In the genomic region with DNA sequence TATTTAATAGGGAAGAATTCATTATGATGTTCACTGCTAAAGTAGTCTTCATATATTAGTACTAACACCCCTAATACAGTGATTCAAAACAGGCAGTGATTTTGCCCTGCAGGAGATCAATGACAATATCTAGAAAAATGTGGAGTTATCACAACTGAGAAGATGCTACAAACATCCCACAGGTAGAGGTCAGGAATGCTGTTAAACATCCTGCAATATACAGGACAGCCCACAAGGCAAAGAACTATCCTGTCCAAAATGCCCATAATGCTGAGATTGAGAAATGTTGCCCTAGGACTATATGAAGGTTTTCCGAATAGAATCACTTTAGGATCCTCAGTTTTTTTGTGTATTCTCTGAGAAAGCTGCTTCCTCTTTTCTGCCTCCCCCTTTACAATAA, we compare ENCODE assay signal across 28 cellular contexts. TPM values are rescaled to one million over a fixed set of nuclear protein-coding genes. Genes with fewer than 3 reads are reported as not detected.
"Had no signal": no experiment of that assay in that cellular context is flagged by ENCODE, and none has a peak within 500 bp of the region (broad histone marks: within the 10 kb centered on the region; RNA-seq: fewer than 3 reads in every experiment).

No MANE protein-coding gene starts in this region.

- H3K27me3 Mint-ChIP-seq: effector memory CD8-positive, alpha-beta T cell had no signal

- H3K9me3 ChIP-seq: colonic mucosa, esophagus muscularis mucosa, esophagus squamous epithelium, gastrocnemius medialis, gastroesophageal sphincter, heart left ventricle, heart right ventricle had no signal

- H3K4me1 ChIP-seq: colonic mucosa, esophagus muscularis mucosa, esophagus squamous epithelium, foreskin keratinocyte, gastrocnemius medialis, gastroesophageal sphincter, heart right ventricle had no signal

- H3K36me3 ChIP-seq: colonic mucosa, esophagus muscularis mucosa, esophagus squamous epithelium, gastrocnemius medialis, gastroesophageal sphincter, heart left ventricle, heart right ventricle had no signal

- H3K4me3 ChIP-seq: colonic mucosa, coronary artery, dorsolateral prefrontal cortex, esophagus muscularis mucosa, esophagus squamous epithelium, gastrocnemius medialis, gastroesophageal sphincter, heart left ventricle, heart right ventricle had no signal

- ATAC-seq: effector memory CD8-positive, alpha-beta T cell; esophagus mucosa; foreskin keratinocyte; gastrocnemius medialis; gastroesophageal sphincter; heart left ventricle; heart right ventricle had no signal

- H3K27ac ChIP-seq: colonic mucosa, coronary artery, dorsolateral prefrontal cortex, epithelial cell of prostate, esophagus muscularis mucosa, esophagus squamous epithelium, foreskin keratinocyte, gastrocnemius medialis, gastroesophageal sphincter, heart left ventricle, heart right ventricle had no signal

- H3K9me3 Mint-ChIP-seq: dendritic cell treated with granulocyte-macrophage colony-stimulating factor and Interleukin-4, amounts not matched to agents 40 ng/mL and 50 ng/mL, for 4 days; effector memory CD8-positive, alpha-beta T cell; endodermal cell had no signal

- H3K27me3 ChIP-seq: colonic mucosa, esophagus muscularis mucosa, esophagus squamous epithelium, gastrocnemius medialis, gastroesophageal sphincter, heart left ventricle, heart right ventricle had no signal

- H3K4me3 Mint-ChIP-seq: dendritic cell treated with granulocyte-macrophage colony-stimulating factor and Interleukin-4, amounts not matched to agents 40 ng/mL and 50 ng/mL, for 4 days; effector memory CD8-positive, alpha-beta T cell; endodermal cell had no signal

- H3K27ac Mint-ChIP-seq: dendritic cell treated with granulocyte-macrophage colony-stimulating factor and Interleukin-4, amounts not matched to agents 40 ng/mL and 50 ng/mL, for 4 days; effector memory CD8-positive, alpha-beta T cell; endodermal cell had no signal

- DNase-seq: colonic mucosa; cortex of kidney; dermis blood vessel endothelial cell; dorsolateral prefrontal cortex; effector CD4-positive, alpha-beta T cell; effector CD8-positive, alpha-beta T cell; effector memory CD4-positive, alpha-beta T cell; effector memory CD8-positive, alpha-beta T cell; endodermal cell; erythroblast; esophagus squamous epithelium; foreskin fibroblast; foreskin keratinocyte; foreskin melanocyte; gastrocnemius medialis; glutamatergic neuron; head of caudate nucleus; heart left ventricle; heart right ventricle had no signal

RNA-seq across cellular contexts. Expression of gene RORB, which starts 15.3 kb away (rescaled TPM):
- total RNA-seq: dermis microvascular lymphatic vessel endothelial cell, endothelial cell of umbilical vein, epithelial cell of proximal tubule, foreskin keratinocyte had no signal
- polyA plus RNA-seq: endothelial cell of umbilical vein, foreskin keratinocyte had no signal
